9 cellular contexts compared by ENCODE assay signal in genomic region chr7:77757589-77757988, GRCh38. TPM values are rescaled to one million over a fixed set of nuclear protein-coding genes. Genes with fewer than 3 reads are reported as not detected.
DNase-seq lines count a peak whose midpoint lies in the region; ATAC-seq and TF ChIP-seq lines count a peak whose summit lies in the region.
"Had no signal": no experiment of that assay in that cellular context is flagged by ENCODE, and none has a peak within 500 bp of the region (broad histone marks: within the 10 kb centered on the region; RNA-seq: fewer than 3 reads in every experiment).

No MANE protein-coding gene starts in this region.

- peak overlapping the region; percentile 55 for H3K27ac Mint-ChIP-seq in activated naive CD4-positive, alpha-beta T cell treated with anti-CD3 and anti-CD28 coated beads, Interleukin-2, amount 50 U/mL, for 24 hours
- H3K27ac Mint-ChIP-seq in stimulated activated naive CD8-positive, alpha-beta T cell treated with anti-CD3 and anti-CD28 coated beads, Interleukin-15, Interleukin-2, amounts not matched to agents 100 ng/mL and 50 ng/mL, for 24 hours = peak overlapping the region; percentile 48
- H3K27ac Mint-ChIP-seq in chondrocyte (ENCODE audit: unreplicated experiment) = no peak overlapping the region

- ATAC-seq in HG02571 (IDR thresholded peaks at IDR 0.05; ENCODE audit: unreplicated experiment) = peak; percentile 97
- ATAC-seq in HG03565 (IDR thresholded peaks at IDR 0.05; ENCODE audit: unreplicated experiment) = peak; percentile 86
- no peak for ATAC-seq in left lobe of liver
- ATAC-seq in aorta (ENCODE audit: low FRiP score) = no peak
- ATAC-seq: right cardiac atrium had no signal

- no peaks in the 10 kb centered on the region for H3K4me1 ChIP-seq in aorta (ENCODE audit: control insufficient read depth in 1 of 2, insufficient read depth in 2 of 2, low read length in 2 of 2)

- TF ChIP-seq CTCF in chondrocyte (IDR thresholded peaks at IDR 0.05) = no peak

- no peaks in the 10 kb centered on the region for H3K9me3 ChIP-seq in aorta (ENCODE audit: control insufficient read depth, low read length)

- no peak overlapping the region for H3K4me3 Mint-ChIP-seq in activated naive CD4-positive, alpha-beta T cell treated with anti-CD3 and anti-CD28 coated beads, Interleukin-2, amount 50 U/mL, for 24 hours
- H3K4me3 Mint-ChIP-seq in stimulated activated naive CD8-positive, alpha-beta T cell treated with anti-CD3 and anti-CD28 coated beads, Interleukin-15, Interleukin-2, amounts not matched to agents 100 ng/mL and 50 ng/mL, for 24 hours = no peak overlapping the region
- H3K4me3 Mint-ChIP-seq in chondrocyte (ENCODE audit: unreplicated experiment) = no peak overlapping the region

- no peaks in the 10 kb centered on the region for H3K36me3 Mint-ChIP-seq in activated naive CD4-positive, alpha-beta T cell treated with anti-CD3 and anti-CD28 coated beads, Interleukin-2, amount 50 U/mL, for 24 hours
- peaks cover 7% of the 10 kb centered on the region for H3K36me3 Mint-ChIP-seq in stimulated activated naive CD8-positive, alpha-beta T cell treated with anti-CD3 and anti-CD28 coated beads, Interleukin-15, Interleukin-2, amounts not matched to agents 100 ng/mL and 50 ng/mL, for 24 hours (ENCODE audit: low read depth)
- H3K36me3 Mint-ChIP-seq in chondrocyte (ENCODE audit: low read depth) = no peaks in the 10 kb centered on the region

- WGBS in aorta, 2 donors = 6 to 15% methylated on average over 1 of the region's 1 CpG

- no peak overlapping the region for H3K27ac ChIP-seq in aorta (ENCODE audit: low read depth in 1 of 2, low read length in 2 of 2)

- DNase-seq in activated naive CD4-positive, alpha-beta T cell treated with Interleukin-2 at 50 U/mL for 16 hours = no peak
- no peak for DNase-seq in left lobe of liver (ENCODE audit: low spot score)
- no peak for DNase-seq in aorta
- DNase-seq in chondrocyte (ENCODE audit: low spot score) = no peak
- DNase-seq: right cardiac atrium had no signal

- H3K4me3 ChIP-seq in aorta (ENCODE audit: low read length in 2 of 2) = no peak overlapping the region

- no peaks in the 10 kb centered on the region for H3K27me3 Mint-ChIP-seq in activated naive CD4-positive, alpha-beta T cell treated with anti-CD3 and anti-CD28 coated beads, Interleukin-2, amount 50 U/mL, for 24 hours
- H3K27me3 Mint-ChIP-seq in stimulated activated naive CD8-positive, alpha-beta T cell treated with anti-CD3 and anti-CD28 coated beads, Interleukin-15, Interleukin-2, amounts not matched to agents 100 ng/mL and 50 ng/mL, for 24 hours = no peaks in the 10 kb centered on the region
- H3K27me3 Mint-ChIP-seq in chondrocyte (ENCODE audit: low read depth) = no peaks in the 10 kb centered on the region

- no peaks in the 10 kb centered on the region for H3K27me3 ChIP-seq in aorta (ENCODE audit: control insufficient read depth in 1 of 2, insufficient read depth in 2 of 2, low read length in 1 of 2)

- H3K9me3 Mint-ChIP-seq in activated naive CD4-positive, alpha-beta T cell treated with anti-CD3 and anti-CD28 coated beads, Interleukin-2, amount 50 U/mL, for 24 hours = no peaks in the 10 kb centered on the region
- H3K9me3 Mint-ChIP-seq in stimulated activated naive CD8-positive, alpha-beta T cell treated with anti-CD3 and anti-CD28 coated beads, Interleukin-15, Interleukin-2, amounts not matched to agents 100 ng/mL and 50 ng/mL, for 24 hours = no peaks in the 10 kb centered on the region
- no peaks in the 10 kb centered on the region for H3K9me3 Mint-ChIP-seq in chondrocyte (ENCODE audit: low read depth)

- intact Hi-C loops in aorta (cut with DNase I) = loop anchor here in 1 of 2 donors (5.0 kb wide), 1 partner anchor 105 kb away; no protein-coding TSS in a partner anchor

- H3K36me3 ChIP-seq in aorta (ENCODE audit: control insufficient read depth in 1 of 2, insufficient read depth in 2 of 2, low read length in 1 of 2) = no peaks in the 10 kb centered on the region

- peaks cover 53% of the 10 kb centered on the region for H3K4me1 Mint-ChIP-seq in activated naive CD4-positive, alpha-beta T cell treated with anti-CD3 and anti-CD28 coated beads, Interleukin-2, amount 50 U/mL, for 24 hours
- H3K4me1 Mint-ChIP-seq in stimulated activated naive CD8-positive, alpha-beta T cell treated with anti-CD3 and anti-CD28 coated beads, Interleukin-15, Interleukin-2, amounts not matched to agents 100 ng/mL and 50 ng/mL, for 24 hours (ENCODE audit: low read depth) = peaks cover 48% of the 10 kb centered on the region
- H3K4me1 Mint-ChIP-seq in chondrocyte (ENCODE audit: low read depth) = peaks cover 7% of the 10 kb centered on the region

RNA-seq across cellular contexts. Expression of gene TMEM60, which starts 40.6 kb away (rescaled TPM):
- total RNA-seq in left lobe of liver = 5.3 TPM
- total RNA-seq in aorta = 10 to 100 TPM; 11.0 to 12.7 TPM
- polyA plus RNA-seq in aorta = 10 to 100 TPM; 14.3 to 16.8 TPM
- total RNA-seq in chondrocyte = 15.3 to 16.6 TPM (median 15.5 TPM) in 3 replicates

RNA-seq across cellular contexts. Expression of gene PHTF2, which starts 41.0 kb away (rescaled TPM):
- total RNA-seq in left lobe of liver (3.3 TPM), aorta (10 to 100 TPM; 38.0 to 38.4 TPM), chondrocyte (49.7 to 56.1 TPM (median 52.6 TPM) in 3 replicates)
- polyA plus RNA-seq in aorta = 10 to 100 TPM in 1 of 2 donors, 1 to 10 TPM in 1; 8.8 to 14.1 TPM

Comparison
In these comparisons a context has a peak if more than half of its experiments do, and no peak if none do; other contexts are left out.
1. ATAC-seq: peak in HG02571 (single experiment) and HG03565 (single experiment); none in left lobe of liver (single experiment) and aorta (single experiment).